In the genomic region with DNA sequence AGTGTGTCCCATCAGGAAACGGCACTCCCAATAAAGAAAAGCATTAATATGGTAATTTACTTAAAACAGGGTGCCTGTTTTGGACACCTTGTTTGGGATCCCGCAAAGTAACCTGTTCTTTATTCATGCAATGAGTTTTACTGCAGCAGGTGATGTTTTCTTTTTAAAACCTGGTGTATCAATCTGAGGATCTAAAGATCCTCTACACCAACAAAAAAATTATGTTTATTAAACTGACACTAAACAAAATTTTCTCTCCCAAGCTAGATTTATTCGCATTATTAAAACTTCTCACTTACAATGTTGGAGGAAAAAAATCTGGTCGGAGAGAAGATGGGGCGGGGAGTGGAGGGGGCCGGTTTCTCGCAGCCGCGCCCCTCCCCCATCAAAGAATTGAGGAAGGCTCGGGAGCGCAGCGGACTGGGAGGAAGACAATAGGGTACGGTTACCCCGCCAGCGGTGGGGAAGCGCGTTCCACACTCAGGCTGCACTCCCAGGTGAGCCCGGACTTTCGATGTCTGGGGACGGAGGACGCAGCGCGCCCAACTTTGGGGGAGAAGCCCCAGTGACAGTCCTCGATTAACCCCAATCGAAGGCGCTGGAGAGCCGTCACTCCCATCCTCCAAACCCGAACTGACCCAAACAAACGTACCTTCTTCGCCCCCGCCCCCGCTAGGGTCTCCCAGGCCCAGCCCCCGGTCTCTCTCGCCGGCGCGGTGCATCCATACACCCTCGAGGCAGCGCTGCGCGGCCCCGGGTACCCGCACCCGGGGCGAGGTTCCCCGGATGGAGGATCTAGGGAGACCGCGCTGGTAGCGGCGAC, we compare ENCODE assay signal across 8 cellular contexts. TPM values are rescaled to one million over a fixed set of nuclear protein-coding genes. Genes with fewer than 3 reads are reported as not detected.
DNase-seq lines count a peak whose midpoint lies in the region; ATAC-seq and TF ChIP-seq lines count a peak whose summit lies in the region.

No MANE protein-coding gene starts in this region.

- H4K20me1 ChIP-seq in neural progenitor cell (ENCODE audit: low read depth), result peaks cover 52% of the 10 kb centered on the region

- in situ Hi-C loops in KBM-7 (cut with MboI; ENCODE audit: low pct_unique_long_range_greater_than_20kb, low sequenced_read_pairs), result no loop called here

- peak overlapping the region; percentile 99 for H3K9ac ChIP-seq in endodermal cell (ENCODE audit: extremely low read depth, low read length, poor library complexity, severe bottlenecking)
- peak overlapping the region; percentile 72 for H3K9ac ChIP-seq in neural progenitor cell

- H3K4me2 ChIP-seq in neural progenitor cell, result peak overlapping the region; percentile 81

- peaks cover 16% of the 10 kb centered on the region for H3K4me1 Mint-ChIP-seq in endodermal cell
- H3K4me1 Mint-ChIP-seq in neural progenitor cell, result peaks cover 17% of the 10 kb centered on the region

- TF ChIP-seq CTCF in endodermal cell (conservative IDR thresholded peaks at IDR 0.05), result no peak
- TF ChIP-seq CTCF in neural progenitor cell (IDR thresholded peaks at IDR 0.05), result no peak

- H3K27ac Mint-ChIP-seq in endodermal cell, result peak overlapping the region; percentile 93
- H3K27ac Mint-ChIP-seq in neural progenitor cell, result peak overlapping the region; percentile 95

- ATAC-seq in GM19328 (IDR thresholded peaks at IDR 0.05; ENCODE audit: unreplicated experiment), result no peak
- no peak for ATAC-seq in HG02938 (IDR thresholded peaks at IDR 0.05; ENCODE audit: unreplicated experiment)

- H3K36me3 Mint-ChIP-seq in endodermal cell (ENCODE audit: low read depth), result peaks cover 39% of the 10 kb centered on the region
- peaks cover 28% of the 10 kb centered on the region for H3K36me3 Mint-ChIP-seq in neural progenitor cell

- H3K79me2 ChIP-seq in neural progenitor cell (ENCODE audit: low read depth), result peaks cover 55% of the 10 kb centered on the region

- H3K4me1 ChIP-seq in endodermal cell (ENCODE audit: control insufficient read depth, insufficient read depth, low read length), result no peaks in the 10 kb centered on the region
- H3K4me1 ChIP-seq in neural progenitor cell, result peaks cover 13% of the 10 kb centered on the region

- H3K4me3 ChIP-seq in GM08714 (ENCODE audit: low read length) (peak overlapping the region; percentile 41; the same call in 1 of the 2 replicates), endodermal cell (ENCODE audit: low read length) (peak overlapping the region; percentile 93), neural progenitor cell (peak overlapping the region; percentile 96)

- WGBS in endodermal cell (ENCODE audit: insufficient coverage in 1 of 2, insufficient read length in 1 of 2), 2 experiments, result 0% methylated on average over 25 to 49 of the region's 50 CpGs

- peaks cover 46% of the 10 kb centered on the region for H3F3A ChIP-seq in neural progenitor cell (ENCODE audit: low read depth)

- peak overlapping the region; percentile 96 for H3K4me3 Mint-ChIP-seq in endodermal cell
- peak overlapping the region; percentile 96 for H3K4me3 Mint-ChIP-seq in neural progenitor cell

- DNase-seq in NCI-H2227 (lab: John Stamatoyannopoulos, UW; ENCODE audit: unreplicated experiment) (peak; percentile 49), endodermal cell (peak; percentile 64), neural progenitor cell (ENCODE audit: low spot score) (peak; percentile 74), KBM-7 (no peak)
- DNase-seq in effector CD4-positive, alpha-beta T cell, result no peak

- peak overlapping the region; percentile 54 for H2AFZ ChIP-seq in neural progenitor cell (replicated peaks)

- peaks cover 10% of the 10 kb centered on the region for H3K36me3 ChIP-seq in endodermal cell (ENCODE audit: control insufficient read depth, insufficient read depth, low read length)
- H3K36me3 ChIP-seq in neural progenitor cell, result peaks cover 7% of the 10 kb centered on the region

- H3K27me3 Mint-ChIP-seq in endodermal cell (ENCODE audit: insufficient read depth) (no peaks in the 10 kb centered on the region), neural progenitor cell (ENCODE audit: insufficient read depth, low read depth) (peaks cover 8% of the 10 kb centered on the region)

- H3K27ac ChIP-seq in endodermal cell (ENCODE audit: low read depth, low read length) (peak overlapping the region; percentile 95), neural progenitor cell (peak overlapping the region; percentile 83)

- no peaks in the 10 kb centered on the region for H3K9me3 ChIP-seq in endodermal cell (ENCODE audit: control insufficient read depth, low read length)
- H3K9me3 ChIP-seq in neural progenitor cell (ENCODE audit: low read depth), result no peaks in the 10 kb centered on the region

- H3K27me3 ChIP-seq in endodermal cell (ENCODE audit: control insufficient read depth, insufficient read depth, low read length, poor library complexity, severe bottlenecking) (no peaks in the 10 kb centered on the region), neural progenitor cell (no peaks in the 10 kb centered on the region)

- H3K9me3 Mint-ChIP-seq in endodermal cell, result no peaks in the 10 kb centered on the region
- peaks cover 5% of the 10 kb centered on the region for H3K9me3 Mint-ChIP-seq in neural progenitor cell

RNA-seq across cellular contexts. Expression of a gene that starts 1.3 kb away (rescaled TPM):
- total RNA-seq in endodermal cell (100 to 1,000 TPM; 392 to 545 TPM), neural progenitor cell (ENCODE audit: low replicate concordance) (330 and 448 TPM in 2 replicates)
- 757 TPM for polyA plus RNA-seq in endodermal cell (2013, experiment 1 of 2)
- polyA plus RNA-seq in endodermal cell (2013, experiment 2 of 2), result 674 TPM

RNA-seq across cellular contexts. Expression of a gene that starts 54.8 kb away (rescaled TPM):
- total RNA-seq in endodermal cell, result 10 to 100 TPM; 20.5 to 26.1 TPM
- polyA plus RNA-seq in endodermal cell (2013, experiment 1 of 2), result 23.4 TPM
- polyA plus RNA-seq in endodermal cell (2013, experiment 2 of 2), result 20.4 TPM
- 13.2 and 20.8 TPM in 2 replicates for total RNA-seq in neural progenitor cell (ENCODE audit: low replicate concordance)

Comparison
In these comparisons a context has a peak if more than half of its experiments do, and no peak if none do; other contexts are left out.
1. H3K4me3 ChIP-seq: peak in every context shown above with its lines; median percentile 96 in neural progenitor cell; 93 in endodermal cell; 41 in GM08714.
2. DNase-seq: peak in NCI-H2227 (single experiment), endodermal cell (single experiment) and neural progenitor cell (single experiment); none in KBM-7 (single experiment) and effector CD4-positive, alpha-beta T cell (single experiment).